In the genomic region with DNA sequence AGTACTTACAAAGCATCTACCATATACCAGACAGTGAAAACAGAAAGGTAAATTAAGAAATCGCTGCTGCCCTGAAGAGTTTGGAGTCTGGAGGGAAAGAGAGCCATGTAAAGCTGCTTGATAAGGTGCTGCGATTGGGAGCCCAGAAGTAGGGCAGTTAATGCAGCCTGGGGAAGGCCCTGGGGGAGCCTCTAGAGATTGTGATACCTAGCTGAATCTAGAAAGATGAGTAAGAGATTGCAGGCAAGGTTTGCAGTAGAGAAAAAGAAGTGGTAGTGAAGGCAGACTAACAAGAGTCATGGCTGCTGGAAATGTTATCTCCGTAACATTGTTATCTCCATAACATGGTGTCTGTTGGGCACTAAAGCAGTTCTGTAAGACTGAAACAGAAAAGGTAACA, we compare ENCODE assay signal across 25 cellular contexts. TPM values are rescaled to one million over a fixed set of nuclear protein-coding genes. Genes with fewer than 3 reads are reported as not detected.
"Had no signal": no experiment of that assay in that cellular context is flagged by ENCODE, and none has a peak within 500 bp of the region (broad histone marks: within the 10 kb centered on the region; RNA-seq: fewer than 3 reads in every experiment).

No MANE protein-coding gene starts in this region.

- DNase-seq: islet precursor cell; left ventricle myocardium inferior; naive thymus-derived CD8-positive, alpha-beta T cell; ovary; retina; right cardiac atrium; sigmoid colon; small intestine; spleen; stimulated activated CD4-positive, alpha-beta T cell treated with anti-CD3 and anti-CD28 coated beads, Interleukin-4, amount 100 ng/mL, for 24 hours; stimulated activated naive CD4-positive, alpha-beta T cell; tibial artery; trophoblast cell; upper lobe of right lung had no signal

- H3K79me2 ChIP-seq: hepatocyte had no signal

- H3K27me3 Mint-ChIP-seq: naive thymus-derived CD8-positive, alpha-beta T cell; stimulated activated naive CD8-positive, alpha-beta T cell treated with anti-CD3 and anti-CD28 coated beads, Interleukin-15, Interleukin-2, amounts not matched to agents 100 ng/mL and 50 ng/mL, for 24 hours had no signal

- H3K4me1 ChIP-seq: left ventricle myocardium inferior, neural progenitor cell, prostate gland, sigmoid colon, spleen, suprapubic skin, tibial artery, upper lobe of right lung had no signal

- H3K9ac ChIP-seq: neural progenitor cell had no signal

- H3K36me3 Mint-ChIP-seq: stimulated activated effector memory CD8-positive, alpha-beta T cell treated with anti-CD3 and anti-CD28 coated beads, Interleukin-12 subunit alpha, Interleukin-12 subunit beta, amount 100 ng/mL, for 72 hours had no signal

- H3K27ac Mint-ChIP-seq: nephron; neural progenitor cell; stimulated activated effector memory CD8-positive, alpha-beta T cell treated with anti-CD3 and anti-CD28 coated beads, Interleukin-12 subunit alpha, Interleukin-12 subunit beta, amount 100 ng/mL, for 72 hours; stimulated activated naive CD8-positive, alpha-beta T cell treated with anti-CD3 and anti-CD28 coated beads, Interleukin-15, Interleukin-2, amounts not matched to agents 100 ng/mL and 50 ng/mL, for 24 hours had no signal

- H3K4me3 ChIP-seq: hepatocyte, left ventricle myocardium inferior, lung, neural progenitor cell, ovary, prostate gland, sigmoid colon, spleen, suprapubic skin, thoracic aorta, tibial artery, upper lobe of right lung had no signal

- H3K27ac ChIP-seq: hepatocyte, left ventricle myocardium inferior, neural progenitor cell, ovary, prostate gland, sigmoid colon, spleen, suprapubic skin, thoracic aorta, tibial artery, upper lobe of right lung had no signal

- H3K4me2 ChIP-seq: hepatocyte, neural progenitor cell had no signal

- H3K9me3 Mint-ChIP-seq: naive thymus-derived CD8-positive, alpha-beta T cell; nephron; neural progenitor cell; stimulated activated effector memory CD8-positive, alpha-beta T cell treated with anti-CD3 and anti-CD28 coated beads, Interleukin-12 subunit alpha, Interleukin-12 subunit beta, amount 100 ng/mL, for 72 hours; stimulated activated naive CD8-positive, alpha-beta T cell treated with anti-CD3 and anti-CD28 coated beads, Interleukin-15, Interleukin-2, amounts not matched to agents 100 ng/mL and 50 ng/mL, for 24 hours had no signal

- H3K4me1 Mint-ChIP-seq: nephron; neural progenitor cell; stimulated activated effector memory CD8-positive, alpha-beta T cell treated with anti-CD3 and anti-CD28 coated beads, Interleukin-12 subunit alpha, Interleukin-12 subunit beta, amount 100 ng/mL, for 72 hours had no signal

- H2AFZ ChIP-seq: hepatocyte, neural progenitor cell had no signal

- H3K27me3 ChIP-seq: hepatocyte, neural progenitor cell, ovary, sigmoid colon, spleen, suprapubic skin, tibial artery, upper lobe of right lung had no signal

- H3K36me3 ChIP-seq: neural progenitor cell, ovary, prostate gland, suprapubic skin had no signal

- ATAC-seq: naive thymus-derived CD8-positive, alpha-beta T cell; right cardiac atrium; stimulated activated effector memory CD8-positive, alpha-beta T cell treated with anti-CD3 and anti-CD28 coated beads, Interleukin-12 subunit alpha, Interleukin-12 subunit beta, amount 100 ng/mL, for 72 hours; upper lobe of right lung had no signal

- H3K9me3 ChIP-seq: left ventricle myocardium inferior, ovary, prostate gland, sigmoid colon, spleen, suprapubic skin, thoracic aorta, tibial artery, upper lobe of right lung had no signal

- H3K4me3 Mint-ChIP-seq: naive thymus-derived CD8-positive, alpha-beta T cell; nephron; neural progenitor cell; stimulated activated effector memory CD8-positive, alpha-beta T cell treated with anti-CD3 and anti-CD28 coated beads, Interleukin-12 subunit alpha, Interleukin-12 subunit beta, amount 100 ng/mL, for 72 hours; stimulated activated naive CD8-positive, alpha-beta T cell treated with anti-CD3 and anti-CD28 coated beads, Interleukin-15, Interleukin-2, amounts not matched to agents 100 ng/mL and 50 ng/mL, for 24 hours had no signal

RNA-seq across cellular contexts. Expression of a gene that starts 56.7 kb away (rescaled TPM):
- total RNA-seq: hepatocyte, kidney epithelial cell, left ventricle myocardium inferior, lower leg skin, suprapubic skin, upper lobe of right lung had no signal
- polyA plus RNA-seq: hepatocyte had no signal
